Comparison of ENCODE assay signal across 8 cellular contexts in genomic region chr3:39147374-39147709, GRCh38.
A peak's percentile ranks its signal among the peaks of the same experiment; 100 is the strongest.
DNase-seq lines count a peak whose midpoint lies in the region; ATAC-seq and TF ChIP-seq lines count a peak whose summit lies in the region.

No MANE protein-coding gene starts in this region.

- no peak overlapping the region for H3K9ac ChIP-seq in HUES48 (ENCODE audit: low read depth, low read length)
- peak overlapping the region; percentile 22 for H3K9ac ChIP-seq in parathyroid adenoma

- H3K36me3 ChIP-seq in HUES48 (ENCODE audit: control insufficient read depth, insufficient read depth, low read length), result peaks cover 39% of the 10 kb centered on the region
- no peaks in the 10 kb centered on the region for H3K36me3 ChIP-seq in parathyroid adenoma (ENCODE audit: control insufficient read depth, insufficient read depth, low read length)

- H3K4me3 ChIP-seq in GM12875 (ENCODE audit: low read depth, low read length), result peak overlapping the region; percentile 65
- no peak overlapping the region for H3K4me3 ChIP-seq in HUES48 (ENCODE audit: low read depth, low read length)
- peak overlapping the region; percentile 25 for H3K4me3 ChIP-seq in choroid plexus epithelial cell (ENCODE audit: low read depth, low read length)
- peak overlapping the region; percentile 17 for H3K4me3 ChIP-seq in parathyroid adenoma (ENCODE audit: low read depth, low read length)
- peak overlapping the region in 1 of 2 donors; percentile 6 for H3K4me3 ChIP-seq in foreskin fibroblast (ENCODE audit: low read depth in 1 of 2, low read length in 2 of 2)

- peak overlapping the region; percentile 70 for H3K27ac ChIP-seq in HUES48 (ENCODE audit: low read depth, low read length)
- peak overlapping the region; percentile 100 for H3K27ac ChIP-seq in parathyroid adenoma

- DNase-seq in choroid plexus epithelial cell (ENCODE audit: low read depth) (no peak), foreskin fibroblast (no peak), NCI-H1436 (lab: John Stamatoyannopoulos, UW) (no peak)

- peaks cover 51% of the 10 kb centered on the region for H3K79me2 ChIP-seq in parathyroid adenoma

- peak overlapping the region; percentile 59 for H3K4me2 ChIP-seq in parathyroid adenoma (ENCODE audit: low read length)

- TF ChIP-seq CTCF in GM12875 (IDR thresholded peaks at IDR 0.05; ENCODE audit: borderline replicate concordance, insufficient read depth, low read depth, low read length) (no peak), choroid plexus epithelial cell (conservative IDR thresholded peaks at IDR 0.05; ENCODE audit: low read depth, low read length) (no peak), parathyroid adenoma (IDR thresholded peaks at IDR 0.05) (no peak), foreskin fibroblast (IDR thresholded peaks at IDR 0.05; ENCODE audit: low read depth, low read length) (no peak)

- ATAC-seq in HG03439 (IDR thresholded peaks at IDR 0.05; ENCODE audit: unreplicated experiment), result no peak
- ATAC-seq in GM21367 (IDR thresholded peaks at IDR 0.05; ENCODE audit: unreplicated experiment), result no peak

- H3K27me3 ChIP-seq in HUES48 (ENCODE audit: control insufficient read depth, insufficient read depth, low read length) (no peaks in the 10 kb centered on the region), parathyroid adenoma (ENCODE audit: control insufficient read depth, insufficient read depth, low read length) (no peaks in the 10 kb centered on the region)

- H2AFZ ChIP-seq in parathyroid adenoma, result no peak overlapping the region

- H3K4me1 ChIP-seq in HUES48 (ENCODE audit: control insufficient read depth, insufficient read depth, low read length) (peaks cover 55% of the 10 kb centered on the region), parathyroid adenoma (peaks cover 84% of the 10 kb centered on the region)

- no peaks in the 10 kb centered on the region for H3K9me3 ChIP-seq in HUES48 (ENCODE audit: control insufficient read depth, insufficient read depth, low read length)
- H3K9me3 ChIP-seq in parathyroid adenoma (ENCODE audit: control insufficient read depth, low read length), result no peaks in the 10 kb centered on the region
